21 cellular contexts compared by ENCODE assay signal in the genomic region with DNA sequence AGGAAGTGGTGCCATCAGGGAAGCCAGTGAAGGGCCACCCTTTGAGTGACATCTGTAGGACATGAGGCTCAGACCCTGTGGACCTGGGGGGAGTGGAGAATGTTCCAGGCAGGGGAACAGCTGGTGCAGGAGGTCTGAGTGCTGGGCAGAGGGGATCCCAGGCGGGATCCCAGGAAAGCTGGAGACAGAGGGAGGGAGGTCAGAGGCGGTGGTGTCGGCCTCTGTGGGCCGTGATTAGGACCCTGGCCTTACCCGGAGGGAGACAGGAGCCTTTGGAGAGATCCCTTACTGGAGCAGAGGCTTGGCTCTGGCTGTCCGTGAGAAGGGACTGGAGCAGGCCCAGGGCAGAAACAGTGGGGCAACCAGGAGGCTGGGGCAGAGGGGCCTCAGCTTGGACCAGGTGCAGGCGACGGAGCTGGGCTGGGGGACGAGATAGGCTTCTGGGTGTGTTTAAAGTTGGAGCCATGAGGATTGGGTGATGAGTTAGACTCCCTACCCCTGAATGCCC. TPM values are rescaled to one million over a fixed set of nuclear protein-coding genes. Genes with fewer than 3 reads are reported as not detected.
DNase-seq lines count a peak whose midpoint lies in the region; ATAC-seq and TF ChIP-seq lines count a peak whose summit lies in the region.
"Had no signal": no experiment of that assay in that cellular context is flagged by ENCODE, and none has a peak within 500 bp of the region (broad histone marks: within the 10 kb centered on the region; RNA-seq: fewer than 3 reads in every experiment).

No MANE protein-coding gene starts in this region.

- H3K9me3 ChIP-seq in Caco-2 (no peaks in the 10 kb centered on the region), NT2/D1 (ENCODE audit: insufficient read depth, low read length) (no peaks in the 10 kb centered on the region)
- H3K9me3 ChIP-seq: gastroesophageal sphincter, HAP-1, thyroid gland had no signal

- ATAC-seq in naive B cell (ENCODE audit: low read depth in 2 of 2) = no peak
- ATAC-seq: CD8-positive, alpha-beta T cell; gastroesophageal sphincter had no signal

- H3K4me3 ChIP-seq in Caco-2 (ENCODE audit: low read depth, low read length) (no peak overlapping the region), GM12865 (ENCODE audit: low read depth, low read length) (peak overlapping the region; percentile 58), NT2/D1 (ENCODE audit: insufficient read length, low read depth) (no peak overlapping the region)
- H3K4me3 ChIP-seq: coronary artery, gastroesophageal sphincter, HAP-1, thyroid gland had no signal

- peaks cover 30% of the 10 kb centered on the region for H3K4me1 Mint-ChIP-seq in Caco-2 (ENCODE audit: low read depth, unreplicated experiment)
- peaks cover 50 to 90% (median 79%) of the 10 kb centered on the region in 3 donors for H3K4me1 Mint-ChIP-seq in naive B cell

- no peak for DNase-seq in Caco-2
- DNase-seq in GM12865 (ENCODE audit: low read depth) = peak; percentile 59
- no peak for DNase-seq in NT2/D1 (ENCODE audit: low read depth, low spot score)
- no peak for DNase-seq in naive B cell
- DNase-seq in NCI-H446 treated with DMSO at 0.1 percent for 48 hours (lab: John Stamatoyannopoulos, UW) = no peak
- no peak for DNase-seq in SKM-1 treated with dmso at 0.1 percent for 144 hours (lab: John Stamatoyannopoulos, UW; ENCODE audit: unreplicated experiment)
- no peak for DNase-seq in superior temporal gyrus (ENCODE audit: extremely low spot score)
- DNase-seq: activated naive CD4-positive, alpha-beta T cell; amygdala; CD8-positive, alpha-beta T cell; GF-D8; IMR-90; left ventricle myocardium superior; NCI-H146; NCI-H526; Right ventricle myocardium superior; thyroid gland had no signal

- BruUV-seq in Caco-2 (replicated peaks; lab: Mats Ljungman, UMichigan) = no TSS peak

- no peaks in the 10 kb centered on the region for H3K27me3 ChIP-seq in Caco-2 (replicated peaks; ENCODE audit: control insufficient read depth, insufficient read depth, low read length)
- H3K27me3 ChIP-seq in NT2/D1 (ENCODE audit: insufficient read depth, insufficient read length) = no peaks in the 10 kb centered on the region
- H3K27me3 ChIP-seq: gastroesophageal sphincter, thyroid gland had no signal

- intact Hi-C loops in Caco-2 (cut with micrococcal nuclease; ENCODE audit: unreplicated experiment) = loop anchor here (5.0 kb wide), 1 partner anchor 498 kb away; no protein-coding TSS in a partner anchor

- peak overlapping the region; percentile 51 for H3K27ac Mint-ChIP-seq in Caco-2 (ENCODE audit: unreplicated experiment)
- H3K27ac Mint-ChIP-seq in naive B cell = peak overlapping the region; percentile 74 to 100 (median 98)
- H3K27ac Mint-ChIP-seq: CD8-positive, alpha-beta T cell; endodermal cell had no signal

- H3K9ac ChIP-seq in NT2/D1 (ENCODE audit: insufficient read length, low read depth) = peak overlapping the region; percentile 24

- CTCF ChIA-PET in Caco-2 (lab: Charles Lee) = interaction anchor here (0.5 to 1.5 kb wide), 4 partner anchors 9 to 415 kb away, joined by 3 to 8 read pairs (median 6); partner anchors contain the start of gene GRHPR

- peaks cover 27% of the 10 kb centered on the region for H3K4me1 ChIP-seq in Caco-2
- H3K4me1 ChIP-seq in NT2/D1 (ENCODE audit: insufficient read depth, insufficient read length) = peaks cover 20% of the 10 kb centered on the region

- H3K27me3 Mint-ChIP-seq in Caco-2 (ENCODE audit: insufficient read depth, unreplicated experiment) = no peaks in the 10 kb centered on the region
- H3K27me3 Mint-ChIP-seq in naive B cell = no peaks in the 10 kb centered on the region

- H3K4me3 Mint-ChIP-seq in Caco-2 (ENCODE audit: unreplicated experiment) (no peak overlapping the region), naive B cell (peak overlapping the region in 7 of 8 donors; percentile 21 to 93 (median 66))
- H3K4me3 Mint-ChIP-seq: CD8-positive, alpha-beta T cell; endodermal cell had no signal

- POLR2A ChIA-PET in Caco-2 (lab: Charles Lee) = no interaction called here

- no peak for TF ChIP-seq CTCF in Caco-2 (IDR thresholded peaks at IDR 0.05; ENCODE audit: insufficient read depth in 1 of 2, low read depth in 1 of 2, low read length in 1 of 2, severe bottlenecking in 1 of 2, unreplicated experiment in 1 of 2)
- TF ChIP-seq CTCF in GM12865 (IDR thresholded peaks at IDR 0.05; ENCODE audit: insufficient read depth, low read depth, low read length, missing control alignments) = no peak

- H3K9me3 Mint-ChIP-seq in Caco-2 (ENCODE audit: unreplicated experiment) (no peaks in the 10 kb centered on the region), naive B cell (peaks cover 0 to 2% (median 0%) of the 10 kb centered on the region in 7 donors)
- H3K9me3 Mint-ChIP-seq: CD8-positive, alpha-beta T cell; endodermal cell had no signal

- no peaks in the 10 kb centered on the region for H3K36me3 ChIP-seq in Caco-2 (ENCODE audit: control insufficient read depth, insufficient read depth, low read length)
- H3K36me3 ChIP-seq in NT2/D1 (ENCODE audit: insufficient read depth, insufficient read length, low read length) = no peaks in the 10 kb centered on the region
- H3K36me3 ChIP-seq: gastroesophageal sphincter, HAP-1, thyroid gland had no signal

- peaks cover 8% of the 10 kb centered on the region for H3K36me3 Mint-ChIP-seq in Caco-2 (ENCODE audit: insufficient read depth, unreplicated experiment)
- H3K36me3 Mint-ChIP-seq in naive B cell = peaks cover 0 to 6% of the 10 kb centered on the region in 2 donors
- H3K36me3 Mint-ChIP-seq: CD8-positive, alpha-beta T cell had no signal

RNA-seq across cellular contexts. Expression of gene GRHPR, which starts 12.1 kb away (rescaled TPM):
- 76.9 and 82.5 TPM in 2 replicates for total RNA-seq in Caco-2 (2022)
- 100 to 1,000 TPM in 5 of 6 donors, 10 to 100 TPM in 1; 90.5 to 185 (median 126) TPM for polyA plus RNA-seq in naive B cell (ENCODE audit: low read depth in 6 of 6)

RNA-seq across cellular contexts. Expression of gene ZBTB5, which starts 54.8 kb away (rescaled TPM):
- total RNA-seq in Caco-2 (2022) = 12.5 and 13.2 TPM in 2 replicates
- polyA plus RNA-seq in naive B cell (ENCODE audit: low read depth in 6 of 6) = 1 to 10 TPM; 1.1 to 2.8 (median 1.8) TPM
